ENCODE assay signal across 1 cellular context in genomic region chr6:106976270-106976669, GRCh38.
TF ChIP-seq lines count a peak whose summit lies in the region.

No MANE protein-coding gene starts in this region.

TF ChIP-seq in H1, 55 proteins besides CTCF, POLR2A, EP300 and RAD21:
- no peak for TF ChIP-seq BACH1 (IDR thresholded peaks at IDR 0.05; ENCODE audit: low read length)
- TF ChIP-seq POU5F1 (IDR thresholded peaks at IDR 0.05; ENCODE audit: low read depth, low read length) = no peak
- no peak for TF ChIP-seq KDM5A (IDR thresholded peaks at IDR 0.05; ENCODE audit: low read length)
- no peak for TF ChIP-seq SP1 (IDR thresholded peaks at IDR 0.05; ENCODE audit: low read depth, low read length)
- TF ChIP-seq FOSL1 (IDR thresholded peaks at IDR 0.05; ENCODE audit: insufficient read depth, low read depth, low read length) = no peak
- TF ChIP-seq RBBP5 (IDR thresholded peaks at IDR 0.05; ENCODE audit: borderline replicate concordance, low read depth, low read length) = no peak
